Comparison of ENCODE assay signal across 30 cellular contexts in the genomic region with DNA sequence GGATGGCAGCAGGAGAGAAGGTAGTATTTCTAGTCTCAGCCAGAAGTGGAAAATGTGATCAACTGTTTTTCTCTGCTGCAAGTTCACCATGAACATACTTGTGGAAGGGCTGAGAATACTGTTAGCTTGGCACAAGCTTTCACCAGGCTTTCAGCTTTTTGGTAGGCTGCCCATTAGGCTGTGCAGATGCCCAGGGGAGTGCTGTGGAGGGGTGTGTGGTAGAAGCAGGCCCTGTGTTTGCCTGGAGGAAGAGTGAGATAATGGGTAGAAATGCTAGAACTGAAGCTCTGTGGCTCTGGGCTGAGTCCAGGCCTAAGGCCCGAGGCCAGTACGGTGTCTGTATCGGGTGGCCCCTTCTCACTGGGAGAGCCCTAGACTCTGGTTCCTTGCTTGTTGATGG. TPM values are rescaled to one million over a fixed set of nuclear protein-coding genes. Genes with fewer than 3 reads are reported as not detected.
A peak's percentile ranks its signal among the peaks of the same experiment; 100 is the strongest.
DNase-seq lines count a peak whose midpoint lies in the region; ATAC-seq, FAIRE-seq and TF ChIP-seq lines count a peak whose summit lies in the region.
"Had no signal": no experiment of that assay in that cellular context is flagged by ENCODE, and none has a peak within 500 bp of the region (broad histone marks: within the 10 kb centered on the region; RNA-seq: fewer than 3 reads in every experiment).

No MANE protein-coding gene starts in this region.

- DNase-seq in Right ventricle myocardium inferior (ENCODE audit: missing footprints) (no peak), right atrium auricular region (ENCODE audit: low spot score) (no peak), K562 (ENCODE audit: extremely low read depth in 1 of 4, low spot score in 3 of 4) (no peak), hypothalamus (lab: John Stamatoyannopoulos, UW) (peak in 34 of 51 donors; percentile 3 to 80 (median 22)), SK-N-DZ (ENCODE audit: low spot score) (no peak), NCI-H1048 (lab: John Stamatoyannopoulos, UW) (no peak), GM12891 (ENCODE audit: insufficient read length, low spot score) (no peak)
- DNase-seq: activated CD4-positive, alpha-beta T cell treated with anti-CD3 and anti-CD28 coated beads for 36 hours; activated naive CD4-positive, alpha-beta T cell treated with anti-CD3 and anti-CD28 coated beads, Interleukin-2, amount 10 ng/mL, durations not matched to agents 7 days and 5 days; activated T-cell treated with anti-CD3 and anti-CD28 coated beads, Interleukin-2, amount 50 U/mL, for 72 hours; endodermal cell; H7; naive thymus-derived CD4-positive, alpha-beta T cell; NCI-H1105; NCI-H526 treated with DMSO at 0.1 percent for 48 hours; OCI-M1; ovary; SHP77; stimulated activated CD4-positive, alpha-beta T cell treated with anti-CD3 and anti-CD28 coated beads, Interleukin-15, amount 100 ng/mL, for 24 hours; T-helper 1 cell had no signal

- ATAC-seq in Right ventricle myocardium inferior (peak; percentile 48), K562 (no peak)
- ATAC-seq: A549; activated CD4-positive, alpha-beta T cell treated with anti-CD3 and anti-CD28 coated beads for 36 hours; activated T-cell treated with anti-CD3 and anti-CD28 coated beads, Interleukin-2, amount 50 U/mL, for 72 hours; naive thymus-derived CD4-positive, alpha-beta T cell; sciatic nerve had no signal

- no peak overlapping the region for H3K27ac ChIP-seq in right atrium auricular region
- H3K27ac ChIP-seq in K562 (ENCODE audit: extremely low read depth, low read depth, low read length), result peak overlapping the region; percentile 45; the same call in 2 of the 3 replicates
- H3K27ac ChIP-seq in temporal lobe (ENCODE audit: low read depth, low read length), result peak overlapping the region; percentile 90
- H3K27ac ChIP-seq: A549, C4-2B, ovary had no signal

- no peaks in the 10 kb centered on the region for H3K9me1 ChIP-seq in K562 (ENCODE audit: control insufficient read depth, insufficient read depth, low read length)

- H3K27me3 ChIP-seq in right atrium auricular region (no peaks in the 10 kb centered on the region), K562 (ENCODE audit: control insufficient read depth in 2 of 2, insufficient read depth in 2 of 2, low read length in 2 of 2) (no peaks in the 10 kb centered on the region)
- H3K27me3 ChIP-seq: ovary had no signal

- TF ChIP-seq CTCF in right atrium auricular region (IDR thresholded peaks at IDR 0.05) (no peak), K562 (IDR thresholded peaks at IDR 0.05 in 2 of 3, conservative IDR thresholded peaks at IDR 0.05 in 1 of 3; ENCODE audit: insufficient read depth in 2 of 3, low read depth in 1 of 3, low read length in 3 of 3) (no peak)

- no peaks in the 10 kb centered on the region for H4K20me1 ChIP-seq in K562 (replicated peaks; ENCODE audit: control insufficient read depth, insufficient read depth, low read length)

- H3K4me1 ChIP-seq in right atrium auricular region (no peaks in the 10 kb centered on the region), K562 (replicated peaks in 1 of 2; ENCODE audit: control insufficient read depth in 2 of 2, insufficient read depth in 2 of 2, low read length in 2 of 2) (peaks cover 22 to 60% of the 10 kb centered on the region in 2 experiments)
- H3K4me1 ChIP-seq: A549 had no signal

- TF ChIP-seq POLR2A in K562 (conservative IDR thresholded peaks at IDR 0.05) (no peak), GM12891 (IDR thresholded peaks at IDR 0.05; ENCODE audit: low read depth, low read length) (no peak)

- peak overlapping the region; percentile 24 to 46; a peak in 2 of 4 replicates for H3K9ac ChIP-seq in K562 (ENCODE audit: insufficient read depth in 1 of 2, low read depth in 2 of 2, low read length in 2 of 2)

- no peaks in the 10 kb centered on the region for H3K36me3 ChIP-seq in right atrium auricular region
- H3K36me3 ChIP-seq in K562 (ENCODE audit: control insufficient read depth, insufficient read depth, low read length), result peaks cover 46% of the 10 kb centered on the region
- H3K36me3 ChIP-seq: ovary had no signal

- H3K9me3 ChIP-seq in right atrium auricular region (no peaks in the 10 kb centered on the region), K562 (replicated peaks; ENCODE audit: control insufficient read depth, insufficient read depth, low read depth, low read length) (peaks cover 5% of the 10 kb centered on the region)
- H3K9me3 ChIP-seq: A549, ovary had no signal

- peaks cover 95% of the 10 kb centered on the region for H3K79me2 ChIP-seq in K562 (ENCODE audit: control insufficient read depth, insufficient read depth, low read length)

- FAIRE-seq in K562 (lab: Jason Lieb, UNC) (no peak), GM12891 (lab: Jason Lieb, UNC) (no peak)
- FAIRE-seq: A549, astrocyte, colon, GM12892, HTR-8/SVneo, islet of Langerhans, urothelium cell line had no signal

- BruUV-seq in K562 (replicated peaks; lab: Mats Ljungman, UMichigan), result no TSS peak

- TF ChIP-seq RAD21 in K562 (CRISPR knock-in tag; conservative IDR thresholded peaks at IDR 0.05 in 1 of 2, IDR thresholded peaks at IDR 0.05 in 1 of 2), result no peak

- no peak for TF ChIP-seq EP300 in K562 (IDR thresholded peaks at IDR 0.05; ENCODE audit: low read length)

- in situ Hi-C loops in K562 (cut with MboI), result no loop called here

- intact Hi-C loops in Right ventricle myocardium inferior (cut with DNase I) (no loop called here), K562 (cut with micrococcal nuclease) (no loop called here)

- WGBS in K562 (ENCODE audit: insufficient coverage, low coverage, missing lambda C conversion rate), result 92% methylated on average over 3 of the region's 3 CpGs

- POLR2A ChIA-PET in K562 (lab: Yijun Ruan, JAX), result no interaction called here

- no peak overlapping the region for H2AFZ ChIP-seq in K562 (ENCODE audit: low read depth, low read length)

- H3K4me2 ChIP-seq in K562 (ENCODE audit: insufficient read depth, low read length), result peak overlapping the region; percentile 48; the same call in 1 of the 2 replicates
- H3K4me2 ChIP-seq: A549 had no signal

- no peak overlapping the region for H3K4me3 ChIP-seq in right atrium auricular region
- no peak overlapping the region for H3K4me3 ChIP-seq in K562
- H3K4me3 ChIP-seq: A549, ovary had no signal

- CTCF ChIA-PET in K562 (lab: Yijun Ruan, JAX; ENCODE audit: low intra/inter-chr PET ratio), result interaction anchor here (0.6 kb wide), 1 partner anchor 206 kb away, joined by 3 read pairs; no protein-coding TSS in a partner anchor

TF ChIP-seq in K562, 482 proteins besides CTCF, POLR2A, EP300 and RAD21 (continues in another document):
- TF ChIP-seq ZBED1 (IDR thresholded peaks at IDR 0.05) (no peak), PRMT5 (CRISPR knock-in tag; IDR thresholded peaks at IDR 0.05) (no peak), SMARCA4 (IDR thresholded peaks at IDR 0.05) (no peak), MCM2 (IDR thresholded peaks at IDR 0.05; ENCODE audit: low read depth) (no peak)
- TF ChIP-seq, protein P1, sequence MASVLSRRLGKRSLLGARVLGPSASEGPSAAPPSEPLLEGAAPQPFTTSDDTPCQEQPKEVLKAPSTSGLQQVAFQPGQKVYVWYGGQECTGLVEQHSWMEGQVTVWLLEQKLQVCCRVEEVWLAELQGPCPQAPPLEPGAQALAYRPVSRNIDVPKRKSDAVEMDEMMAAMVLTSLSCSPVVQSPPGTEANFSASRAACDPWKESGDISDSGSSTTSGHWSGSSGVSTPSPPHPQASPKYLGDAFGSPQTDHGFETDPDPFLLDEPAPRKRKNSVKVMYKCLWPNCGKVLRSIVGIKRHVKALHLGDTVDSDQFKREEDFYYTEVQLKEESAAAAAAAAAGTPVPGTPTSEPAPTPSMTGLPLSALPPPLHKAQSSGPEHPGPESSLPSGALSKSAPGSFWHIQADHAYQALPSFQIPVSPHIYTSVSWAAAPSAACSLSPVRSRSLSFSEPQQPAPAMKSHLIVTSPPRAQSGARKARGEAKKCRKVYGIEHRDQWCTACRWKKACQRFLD (CRISPR knock-in tag; IDR thresholded peaks at IDR 0.05), result no peak

TF ChIP-seq in GM12891, 5 proteins besides CTCF, POLR2A, EP300 and RAD21:
- no peak for TF ChIP-seq TAF1 (IDR thresholded peaks at IDR 0.05; ENCODE audit: low read depth, low read length)
- no peak for TF ChIP-seq POLR2AphosphoS5 (IDR thresholded peaks at IDR 0.05; ENCODE audit: low read depth, low read length)
- TF ChIP-seq POU2F2 (IDR thresholded peaks at IDR 0.05; ENCODE audit: low read depth, low read length), result no peak
- TF ChIP-seq PAX5 (IDR thresholded peaks at IDR 0.05; ENCODE audit: insufficient read depth, low read length, severe bottlenecking), result no peak
- no peak for TF ChIP-seq SPI1 (IDR thresholded peaks at IDR 0.05; ENCODE audit: low read depth, low read length)

RNA-seq across cellular contexts. Expression of gene DNAJC6, which starts 9.8 kb away (rescaled TPM):
- total RNA-seq in Right ventricle myocardium inferior (2.0 TPM), right atrium auricular region (10 to 100 TPM; 17.3 to 24.6 TPM), K562 (2014; rRNA removed) (24.3 and 33.1 TPM in 2 replicates), K562 (2014; rRNA removed; fragmentation: Illumina TruSeq; extraction: Trizol) (41.4 and 43.8 TPM in 2 replicates), K562 (2015; rRNA removed; fragmentation: Illumina TruSeq; extraction: Trizol) (26.8 and 28.0 TPM in 2 replicates), K562 (2021) (44.5 and 45.5 TPM in 2 replicates), temporal lobe (123 TPM)
- total RNA-seq in K562 (2011; cell fraction: chromatin; rRNA removed; ENCODE audit: low replicate concordance), result 83.6 and 231 TPM in 2 replicates
- 29.2 and 43.3 TPM in 2 replicates for total RNA-seq in K562 (2011; cell fraction: nucleolus; rRNA removed)
- total RNA-seq in K562 (2011; cell fraction: nucleoplasm; rRNA removed), result 81.3 and 133 TPM in 2 replicates
- polyA plus RNA-seq in K562 (2011; rRNA removed) (59.4 and 78.7 TPM in 2 replicates), K562 (2014; fragmentation: Illumina TruSeq; extraction: Trizol) (44.7 and 49.7 TPM in 2 replicates), K562 (2014; fragmentation: Nextera tagmentation; extraction: Ambion mirVana) (1 to 10 TPM; 6.7 to 8.2 TPM), K562 (2014; rRNA removed) (24.0 and 28.1 TPM in 2 replicates)
- polyA plus RNA-seq in K562 (2011; cell fraction: cytosol; rRNA removed), result 36.5 and 44.9 TPM in 2 replicates
- polyA plus RNA-seq in K562 (2011; cell fraction: nucleus; rRNA removed), result 67.4 and 73.5 TPM in 2 replicates
- polyA plus RNA-seq in K562 (2012), result 21.9 and 27.0 TPM in 2 replicates
- polyA minus RNA-seq in K562 (2011; rRNA and poly(A)+ RNA removed), result 118 and 129 TPM in 2 replicates
- 41.0 and 50.6 TPM in 2 replicates for polyA minus RNA-seq in K562 (2011; cell fraction: cytosol; rRNA and poly(A)+ RNA removed)
- polyA minus RNA-seq in K562 (2011; cell fraction: nucleus; rRNA and poly(A)+ RNA removed), result 73.6 and 103 TPM in 2 replicates
- polyA plus RNA-seq in SK-N-DZ (2014; cell fraction: cytosol; rRNA removed), result 10.4 and 15.6 TPM in 2 replicates
- polyA plus RNA-seq in SK-N-DZ (2014; cell fraction: nucleus; rRNA removed), result 7.0 and 13.9 TPM in 2 replicates
- polyA plus RNA-seq in GM12891 (2012; ENCODE audit: low read depth, missing spikeins), result 0.14 TPM

Comparison
In these comparisons a context has a peak if more than half of its experiments do, and no peak if none do; other contexts are left out.
1. DNase-seq: peak in hypothalamus (34 of 51); none in Right ventricle myocardium inferior (single experiment), right atrium auricular region (single experiment), K562 (0 of 4), SK-N-DZ (single experiment), NCI-H1048 (single experiment) and GM12891 (single experiment).
2. H3K27ac ChIP-seq: peak in K562 (single experiment) and temporal lobe (single experiment); none in right atrium auricular region (0 of 2).